ENCODE assay signal across 2 cellular contexts in the genomic region with DNA sequence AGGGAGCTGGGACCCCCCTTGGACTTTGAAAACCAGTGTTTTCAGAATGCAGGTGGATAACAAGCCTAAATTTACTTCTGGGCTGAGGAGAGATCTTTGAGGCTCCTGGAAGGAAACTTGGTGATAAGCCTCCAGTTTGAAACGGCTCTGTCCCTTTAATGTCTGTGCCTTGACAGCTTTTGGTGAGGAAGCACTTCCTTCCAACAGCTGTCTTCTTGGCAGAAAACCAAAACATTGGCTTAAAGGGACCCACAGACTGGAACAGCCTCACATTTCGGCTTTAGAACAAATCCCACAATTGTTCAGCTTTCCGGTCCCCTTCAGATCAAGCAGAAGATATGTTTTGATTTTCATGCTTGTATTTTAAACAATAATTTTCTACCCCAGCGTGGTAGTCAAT.
TF ChIP-seq lines count a peak whose summit lies in the region.

No MANE protein-coding gene starts in this region.

TF ChIP-seq in SK-N-SH, 30 proteins besides CTCF, POLR2A, EP300 and RAD21 (continued from another document):
- TF ChIP-seq, protein P1, sequence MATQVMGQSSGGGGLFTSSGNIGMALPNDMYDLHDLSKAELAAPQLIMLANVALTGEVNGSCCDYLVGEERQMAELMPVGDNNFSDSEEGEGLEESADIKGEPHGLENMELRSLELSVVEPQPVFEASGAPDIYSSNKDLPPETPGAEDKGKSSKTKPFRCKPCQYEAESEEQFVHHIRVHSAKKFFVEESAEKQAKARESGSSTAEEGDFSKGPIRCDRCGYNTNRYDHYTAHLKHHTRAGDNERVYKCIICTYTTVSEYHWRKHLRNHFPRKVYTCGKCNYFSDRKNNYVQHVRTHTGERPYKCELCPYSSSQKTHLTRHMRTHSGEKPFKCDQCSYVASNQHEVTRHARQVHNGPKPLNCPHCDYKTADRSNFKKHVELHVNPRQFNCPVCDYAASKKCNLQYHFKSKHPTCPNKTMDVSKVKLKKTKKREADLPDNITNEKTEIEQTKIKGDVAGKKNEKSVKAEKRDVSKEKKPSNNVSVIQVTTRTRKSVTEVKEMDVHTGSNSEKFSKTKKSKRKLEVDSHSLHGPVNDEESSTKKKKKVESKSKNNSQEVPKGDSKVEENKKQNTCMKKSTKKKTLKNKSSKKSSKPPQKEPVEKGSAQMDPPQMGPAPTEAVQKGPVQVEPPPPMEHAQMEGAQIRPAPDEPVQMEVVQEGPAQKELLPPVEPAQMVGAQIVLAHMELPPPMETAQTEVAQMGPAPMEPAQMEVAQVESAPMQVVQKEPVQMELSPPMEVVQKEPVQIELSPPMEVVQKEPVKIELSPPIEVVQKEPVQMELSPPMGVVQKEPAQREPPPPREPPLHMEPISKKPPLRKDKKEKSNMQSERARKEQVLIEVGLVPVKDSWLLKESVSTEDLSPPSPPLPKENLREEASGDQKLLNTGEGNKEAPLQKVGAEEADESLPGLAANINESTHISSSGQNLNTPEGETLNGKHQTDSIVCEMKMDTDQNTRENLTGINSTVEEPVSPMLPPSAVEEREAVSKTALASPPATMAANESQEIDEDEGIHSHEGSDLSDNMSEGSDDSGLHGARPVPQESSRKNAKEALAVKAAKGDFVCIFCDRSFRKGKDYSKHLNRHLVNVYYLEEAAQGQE (IDR thresholded peaks at IDR 0.05; ENCODE audit: low read depth, low read length): no peak
- TF ChIP-seq RCOR1 (IDR thresholded peaks at IDR 0.05; ENCODE audit: low read length): no peak

TF ChIP-seq in SK-N-SH treated with all-trans-retinoic acid at 6 μM for 48 hours, 23 proteins besides CTCF, POLR2A, EP300 and RAD21 (continued from another document):
- TF ChIP-seq, protein P2, sequence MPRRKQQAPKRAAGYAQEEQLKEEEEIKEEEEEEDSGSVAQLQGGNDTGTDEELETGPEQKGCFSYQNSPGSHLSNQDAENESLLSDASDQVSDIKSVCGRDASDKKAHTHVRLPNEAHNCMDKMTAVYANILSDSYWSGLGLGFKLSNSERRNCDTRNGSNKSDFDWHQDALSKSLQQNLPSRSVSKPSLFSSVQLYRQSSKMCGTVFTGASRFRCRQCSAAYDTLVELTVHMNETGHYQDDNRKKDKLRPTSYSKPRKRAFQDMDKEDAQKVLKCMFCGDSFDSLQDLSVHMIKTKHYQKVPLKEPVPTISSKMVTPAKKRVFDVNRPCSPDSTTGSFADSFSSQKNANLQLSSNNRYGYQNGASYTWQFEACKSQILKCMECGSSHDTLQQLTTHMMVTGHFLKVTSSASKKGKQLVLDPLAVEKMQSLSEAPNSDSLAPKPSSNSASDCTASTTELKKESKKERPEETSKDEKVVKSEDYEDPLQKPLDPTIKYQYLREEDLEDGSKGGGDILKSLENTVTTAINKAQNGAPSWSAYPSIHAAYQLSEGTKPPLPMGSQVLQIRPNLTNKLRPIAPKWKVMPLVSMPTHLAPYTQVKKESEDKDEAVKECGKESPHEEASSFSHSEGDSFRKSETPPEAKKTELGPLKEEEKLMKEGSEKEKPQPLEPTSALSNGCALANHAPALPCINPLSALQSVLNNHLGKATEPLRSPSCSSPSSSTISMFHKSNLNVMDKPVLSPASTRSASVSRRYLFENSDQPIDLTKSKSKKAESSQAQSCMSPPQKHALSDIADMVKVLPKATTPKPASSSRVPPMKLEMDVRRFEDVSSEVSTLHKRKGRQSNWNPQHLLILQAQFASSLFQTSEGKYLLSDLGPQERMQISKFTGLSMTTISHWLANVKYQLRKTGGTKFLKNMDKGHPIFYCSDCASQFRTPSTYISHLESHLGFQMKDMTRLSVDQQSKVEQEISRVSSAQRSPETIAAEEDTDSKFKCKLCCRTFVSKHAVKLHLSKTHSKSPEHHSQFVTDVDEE (CRISPR knock-in tag; IDR thresholded peaks at IDR 0.05): no peak
- TF ChIP-seq CSDC2 (CRISPR knock-in tag; IDR thresholded peaks at IDR 0.05) (no peak), OSR1 (CRISPR knock-in tag; IDR thresholded peaks at IDR 0.05) (no peak)
